10 cellular contexts compared by ENCODE assay signal in the genomic region with DNA sequence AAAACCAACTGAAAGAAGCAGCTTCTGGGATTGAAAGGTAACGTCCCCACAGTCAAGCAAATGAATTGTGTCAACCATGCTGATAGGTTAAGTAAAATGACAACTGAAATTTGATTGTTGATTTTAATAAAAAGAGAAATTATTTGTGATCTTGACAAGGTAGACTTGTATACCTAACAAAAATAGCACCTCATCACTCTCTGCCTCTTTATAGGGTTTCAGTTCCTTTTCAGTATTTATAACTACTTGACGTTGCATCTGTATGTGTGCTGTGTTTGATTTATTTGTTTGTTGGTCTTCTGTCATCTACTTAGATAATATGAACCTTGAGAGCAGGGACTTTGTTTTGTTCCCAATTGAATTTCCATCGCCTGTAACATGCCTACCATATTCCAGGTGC.
DNase-seq lines count a peak whose midpoint lies in the region; ATAC-seq lines count a peak whose summit lies in the region.
"Had no signal": no experiment of that assay in that cellular context is flagged by ENCODE, and none has a peak within 500 bp of the region (broad histone marks: within the 10 kb centered on the region; RNA-seq: fewer than 3 reads in every experiment).

No MANE protein-coding gene starts in this region.

- ATAC-seq in GM18498 (IDR thresholded peaks at IDR 0.05; ENCODE audit: unreplicated experiment) (peak; percentile 99), GM21367 (IDR thresholded peaks at IDR 0.05; ENCODE audit: unreplicated experiment) (peak; percentile 97), HG03064 (IDR thresholded peaks at IDR 0.05; ENCODE audit: low read depth, unreplicated experiment) (peak; percentile 99)
- ATAC-seq in stimulated activated naive CD8-positive, alpha-beta T cell treated with anti-CD3 and anti-CD28 coated beads, Interleukin-15, amount 100 ng/mL, for 72 hours = no peak

- no peaks in the 10 kb centered on the region for H3K9me3 Mint-ChIP-seq in stimulated activated naive CD8-positive, alpha-beta T cell treated with anti-CD3 and anti-CD28 coated beads, Interleukin-15, amount 100 ng/mL, for 72 hours

- no peaks in the 10 kb centered on the region for H3K4me1 Mint-ChIP-seq in stimulated activated naive CD8-positive, alpha-beta T cell treated with anti-CD3 and anti-CD28 coated beads, Interleukin-15, amount 100 ng/mL, for 72 hours

- DNase-seq in RPMI8226 = peak; percentile 43
- DNase-seq in UCSD-AML1 (lab: John Stamatoyannopoulos, UW; ENCODE audit: unreplicated experiment) = no peak
- DNase-seq in OCI-M2 (lab: John Stamatoyannopoulos, UW; ENCODE audit: unreplicated experiment) = no peak
- DNase-seq in HK-2 (ENCODE audit: unreplicated experiment) = no peak
- no peak for DNase-seq in stimulated activated naive CD8-positive, alpha-beta T cell treated with anti-CD3 and anti-CD28 coated beads, Interleukin-15, amount 100 ng/mL, for 72 hours
- DNase-seq: NCI-H187, SK-N-SH had no signal

- peaks cover 40% of the 10 kb centered on the region for H3K27me3 Mint-ChIP-seq in stimulated activated naive CD8-positive, alpha-beta T cell treated with anti-CD3 and anti-CD28 coated beads, Interleukin-15, amount 100 ng/mL, for 72 hours

- H3K4me3 Mint-ChIP-seq in stimulated activated naive CD8-positive, alpha-beta T cell treated with anti-CD3 and anti-CD28 coated beads, Interleukin-15, amount 100 ng/mL, for 72 hours = no peak overlapping the region

- no peak overlapping the region for H3K27ac Mint-ChIP-seq in stimulated activated naive CD8-positive, alpha-beta T cell treated with anti-CD3 and anti-CD28 coated beads, Interleukin-15, amount 100 ng/mL, for 72 hours
